In the genomic region with DNA sequence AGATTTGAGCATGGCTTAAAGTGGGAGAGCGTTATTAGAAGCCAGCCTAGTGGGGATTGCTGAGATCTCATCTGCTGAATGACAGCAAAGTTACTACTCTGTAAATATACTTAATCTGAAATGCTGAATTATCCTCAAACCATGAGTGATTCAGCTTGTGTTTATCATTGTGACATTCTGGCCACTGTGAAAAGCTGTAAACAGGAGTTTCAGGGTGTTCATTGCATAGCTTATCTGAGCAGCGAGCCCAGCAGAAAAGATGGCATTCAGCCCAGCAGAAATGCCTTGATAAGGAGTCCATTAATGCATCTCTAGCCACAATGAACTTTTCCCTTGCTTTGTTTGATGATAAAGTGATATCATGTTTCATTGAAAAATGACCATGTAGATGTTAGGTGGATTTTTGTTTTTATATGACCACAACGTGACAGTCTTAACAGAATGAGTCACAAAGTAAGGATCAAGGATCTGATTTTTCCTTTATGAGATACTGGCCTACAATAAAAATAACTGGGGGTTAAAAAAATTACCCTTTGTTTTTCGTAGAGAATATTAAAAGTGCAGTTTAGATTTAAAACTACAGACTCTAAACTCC, we compare ENCODE assay signal across 8 cellular contexts. TPM values are rescaled to one million over a fixed set of nuclear protein-coding genes. Genes with fewer than 3 reads are reported as not detected.
DNase-seq lines count a peak whose midpoint lies in the region; ATAC-seq and TF ChIP-seq lines count a peak whose summit lies in the region.

No MANE protein-coding gene starts in this region.

- no peaks in the 10 kb centered on the region for H3K27me3 Mint-ChIP-seq in chondrocyte (ENCODE audit: low read depth)
- no peaks in the 10 kb centered on the region for H3K27me3 Mint-ChIP-seq in nephron (ENCODE audit: low read depth)

- no peaks in the 10 kb centered on the region for H3K36me3 ChIP-seq in tibial nerve

- peak overlapping the region; percentile 32 for H3K4me3 Mint-ChIP-seq in chondrocyte (ENCODE audit: unreplicated experiment)
- no peak overlapping the region for H3K4me3 Mint-ChIP-seq in nephron

- no peaks in the 10 kb centered on the region for H3K9me3 ChIP-seq in tibial nerve

- TF ChIP-seq EP300 in tibial nerve (IDR thresholded peaks at IDR 0.05), result no peak

- H3K36me3 Mint-ChIP-seq in chondrocyte (ENCODE audit: low read depth), result no peaks in the 10 kb centered on the region
- H3K36me3 Mint-ChIP-seq in nephron (ENCODE audit: low read depth), result no peaks in the 10 kb centered on the region

- H3K27ac Mint-ChIP-seq in chondrocyte (ENCODE audit: unreplicated experiment), result peak overlapping the region; percentile 82
- peak overlapping the region; percentile 3 to 56 (median 20) for H3K27ac Mint-ChIP-seq in nephron

- peaks cover 0 to 14% of the 10 kb centered on the region in 2 donors for H3K27me3 ChIP-seq in tibial nerve

- DNase-seq in COLO829 (ENCODE audit: low spot score) (peak; percentile 66), OCI-M1 (lab: John Stamatoyannopoulos, UW) (peak; percentile 77), chondrocyte (ENCODE audit: low spot score) (no peak), tibial nerve (ENCODE audit: low spot score in 2 of 2) (no peak), globus pallidus (ENCODE audit: low spot score) (no peak), AG08395 (ENCODE audit: low spot score) (no peak)

- H3K4me1 Mint-ChIP-seq in chondrocyte (ENCODE audit: low read depth) (peaks cover 87% of the 10 kb centered on the region), nephron (peaks cover 19% of the 10 kb centered on the region)

- peaks cover 0 to 25% (median 7%) of the 10 kb centered on the region in 4 donors for H3K4me1 ChIP-seq in tibial nerve

- TF ChIP-seq POLR2A in tibial nerve (IDR thresholded peaks at IDR 0.05), result no peak

- H3K9me3 Mint-ChIP-seq in chondrocyte (ENCODE audit: low read depth) (no peaks in the 10 kb centered on the region), nephron (no peaks in the 10 kb centered on the region)

- TF ChIP-seq CTCF in chondrocyte (IDR thresholded peaks at IDR 0.05) (no peak), nephron (IDR thresholded peaks at IDR 0.05; ENCODE audit: unreplicated experiment in 3 of 3) (no peak), tibial nerve (IDR thresholded peaks at IDR 0.05) (no peak)

- ATAC-seq in HG03565 (IDR thresholded peaks at IDR 0.05; ENCODE audit: unreplicated experiment), result no peak

- 66 to 74% methylated on average over 4 of the region's 4 CpGs for WGBS in tibial nerve, 2 donors

- peak overlapping the region in 1 of 4 donors; percentile 39 for H3K27ac ChIP-seq in tibial nerve

- no peak overlapping the region for H3K4me3 ChIP-seq in tibial nerve

RNA-seq across cellular contexts. Expression of a gene that starts 7.8 kb away (rescaled TPM):
- total RNA-seq in chondrocyte (157 to 261 TPM (median 247 TPM) in 3 replicates), tibial nerve (10 to 100 TPM; 18.6 to 28.3 (median 24.2) TPM)

Comparison
In these comparisons a context has a peak if more than half of its experiments do, and no peak if none do; other contexts are left out.
1. DNase-seq: peak in COLO829 (single experiment) and OCI-M1 (single experiment); none in chondrocyte (single experiment), tibial nerve (0 of 2), globus pallidus (single experiment) and AG08395 (single experiment).